In genomic region chr1:125085720-125086591, GRCh38 we compare ENCODE assay signal across 21 cellular contexts.
"Had no signal": no experiment of that assay in that cellular context is flagged by ENCODE, and none has a peak within 500 bp of the region (broad histone marks: within the 10 kb centered on the region; RNA-seq: fewer than 3 reads in every experiment).

No MANE protein-coding gene starts in this region.

- H3K4me1 ChIP-seq: heart right ventricle, left ventricle myocardium inferior, lower lobe of right lung, prostate gland, testis, tibial nerve had no signal

- H3K27ac ChIP-seq: dorsolateral prefrontal cortex, heart right ventricle, left ventricle myocardium inferior, lower lobe of right lung, ovary, prostate gland, testis, tibial nerve had no signal

- H3K9me3 ChIP-seq: prostate gland had no signal

- H3K36me3 ChIP-seq: heart right ventricle, left ventricle myocardium inferior, lower lobe of right lung, ovary, prostate gland, tibial nerve had no signal

- DNase-seq: central memory CD4-positive, alpha-beta T cell; cortex of kidney; dorsolateral prefrontal cortex; effector CD8-positive, alpha-beta T cell; heart right ventricle; hypothalamus; left ventricle myocardium inferior; lower lobe of right lung; natural killer cell; small intestine; stimulated activated CD4-positive, alpha-beta T cell treated with anti-CD3 and anti-CD28 coated beads, Interleukin-4, amount 100 ng/mL, for 1 hour; stimulated activated CD8-positive, alpha-beta memory T cell treated with anti-CD3 and anti-CD28 coated beads, Interleukin-4, amount 100 ng/mL, for 48 hours; testis had no signal

- H3K27me3 ChIP-seq: ovary, testis had no signal

- ATAC-seq: esophagus mucosa; heart right ventricle; lower lobe of right lung; natural killer cell; stimulated activated memory B cell treated with anti-CD40 and anti-IgM and Interleukin-4, amounts not matched to agents 10 μg/mL and 1 μg/mL and 100 μg/mL, for 72 hours had no signal

- H3K4me3 ChIP-seq: dorsolateral prefrontal cortex, heart right ventricle, left ventricle myocardium inferior, lower lobe of right lung, ovary, prostate gland, tibial nerve had no signal

- FAIRE-seq: endometrium, frontal cortex, islet of Langerhans, small intestine had no signal
